In the genomic region with DNA sequence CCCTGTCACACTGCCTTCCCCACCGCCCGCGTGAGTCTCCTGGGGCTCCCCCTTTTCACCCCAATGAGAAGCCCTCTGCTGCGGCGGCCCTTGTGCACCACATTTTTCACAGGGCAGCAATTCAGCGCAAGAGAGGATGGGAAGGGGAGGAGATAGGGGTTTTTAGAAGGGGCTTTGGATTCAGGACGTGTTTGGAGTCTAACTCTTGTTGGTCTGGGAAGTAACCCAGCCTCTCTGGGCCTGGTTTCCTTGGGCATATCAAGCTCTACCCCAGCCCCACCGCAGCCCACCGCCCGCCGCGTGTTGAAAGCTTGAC, we compare ENCODE assay signal across 9 cellular contexts. TPM values are rescaled to one million over a fixed set of nuclear protein-coding genes. Genes with fewer than 3 reads are reported as not detected.
A peak's percentile ranks its signal among the peaks of the same experiment; 100 is the strongest.
DNase-seq lines count a peak whose midpoint lies in the region; ATAC-seq, FAIRE-seq and TF ChIP-seq lines count a peak whose summit lies in the region.
"Had no signal": no experiment of that assay in that cellular context is flagged by ENCODE, and none has a peak within 500 bp of the region (broad histone marks: within the 10 kb centered on the region; RNA-seq: fewer than 3 reads in every experiment).

No MANE protein-coding gene starts in this region.

- CTCF ChIA-PET in endothelial cell of umbilical vein (lab: Charles Lee), result interaction anchor here (1.6 kb wide), 1 partner anchor 45 kb away, joined by 4 read pairs; no protein-coding TSS in a partner anchor

- TF ChIP-seq EP300 in ovary (IDR thresholded peaks at IDR 0.05), result no peak

- peak overlapping the region; percentile 91 for H2AFZ ChIP-seq in endothelial cell of umbilical vein (ENCODE audit: low read depth, low read length)

- dilution Hi-C loops in endothelial cell of umbilical vein (cut with MboI; ENCODE audit: extremely low pct_ligation_motif_present, low sequenced_read_pairs), result no loop called here

- H3K4me1 ChIP-seq in CD4-positive, CD25-positive, alpha-beta regulatory T cell (ENCODE audit: control insufficient read depth, insufficient read depth, low read length, poor library complexity, severe bottlenecking), result peaks cover 13% of the 10 kb centered on the region
- H3K4me1 ChIP-seq in NT2/D1 (ENCODE audit: insufficient read depth, insufficient read length) (peaks cover 3% of the 10 kb centered on the region), endothelial cell of umbilical vein (ENCODE audit: control insufficient read depth, extremely low read depth, insufficient read depth, low read length) (peaks cover 10% of the 10 kb centered on the region), ovary (ENCODE audit: insufficient read depth) (no peaks in the 10 kb centered on the region)

- H3K4me3 Mint-ChIP-seq in CD4-positive, CD25-positive, alpha-beta regulatory T cell, result peak overlapping the region; percentile 62 to 85 (median 74)

- no peak for FAIRE-seq in endothelial cell of umbilical vein (lab: Jason Lieb, UNC)

- POLR2A ChIA-PET in endothelial cell of umbilical vein (lab: Charles Lee), result interaction anchor here (0.7 kb wide), 1 partner anchor 72 kb away, joined by 3 read pairs; no protein-coding TSS in a partner anchor

- no peaks in the 10 kb centered on the region for H3K9me1 ChIP-seq in endothelial cell of umbilical vein (replicated peaks; ENCODE audit: control insufficient read depth, extremely low read depth, insufficient read depth, low read length)

- 12 to 22% (median 15%) methylated on average over 12 of the region's 12 CpGs for WGBS in ovary, 3 donors

- no peaks in the 10 kb centered on the region for H3K36me3 ChIP-seq in CD4-positive, CD25-positive, alpha-beta regulatory T cell (ENCODE audit: control insufficient read depth, insufficient read depth, low read length)
- no peaks in the 10 kb centered on the region for H3K36me3 ChIP-seq in NT2/D1 (ENCODE audit: insufficient read depth, insufficient read length, low read length)
- H3K36me3 ChIP-seq in endothelial cell of umbilical vein (ENCODE audit: control insufficient read depth in 2 of 2, extremely low read depth in 1 of 2, insufficient read depth in 2 of 2, low read length in 2 of 2), result no peaks in the 10 kb centered on the region
- no peaks in the 10 kb centered on the region for H3K36me3 ChIP-seq in ovary

- peak overlapping the region; percentile 72 for H3K4me2 ChIP-seq in endothelial cell of umbilical vein (ENCODE audit: insufficient read depth, low read length)

- H3K9me3 ChIP-seq in CD4-positive, CD25-positive, alpha-beta regulatory T cell (ENCODE audit: control insufficient read depth in 2 of 2, low read length in 2 of 2), result no peaks in the 10 kb centered on the region
- no peaks in the 10 kb centered on the region for H3K9me3 ChIP-seq in NT2/D1 (ENCODE audit: insufficient read depth, low read length)
- H3K9me3 ChIP-seq in endothelial cell of umbilical vein (replicated peaks; ENCODE audit: control insufficient read depth, insufficient read depth, low read length), result no peaks in the 10 kb centered on the region
- no peaks in the 10 kb centered on the region for H3K9me3 ChIP-seq in ovary

- no TSS peak for BruUV-seq in endothelial cell of umbilical vein (replicated peaks; lab: Mats Ljungman, UMichigan)

- H3K9ac ChIP-seq in NT2/D1 (ENCODE audit: insufficient read length, low read depth) (no peak overlapping the region), endothelial cell of umbilical vein (replicated peaks; ENCODE audit: extremely low read depth, insufficient read depth, low read length) (peak overlapping the region; percentile 77)

- H3K27ac Mint-ChIP-seq in CD4-positive, CD25-positive, alpha-beta regulatory T cell, result no peak overlapping the region

- TF ChIP-seq POLR2A in endothelial cell of umbilical vein (IDR thresholded peaks at IDR 0.05; ENCODE audit: low read depth, low read length) (no peak), ovary (IDR thresholded peaks at IDR 0.05) (no peak)

- H3K27me3 Mint-ChIP-seq in CD4-positive, CD25-positive, alpha-beta regulatory T cell, result peaks cover 60% of the 10 kb centered on the region

- no peaks in the 10 kb centered on the region for H4K20me1 ChIP-seq in endothelial cell of umbilical vein (replicated peaks; ENCODE audit: control insufficient read depth, extremely low read depth, insufficient read depth, low read length)

- no peak for TF ChIP-seq CTCF in endothelial cell of umbilical vein (IDR thresholded peaks at IDR 0.05; ENCODE audit: extremely low read depth in 1 of 2, insufficient read depth in 1 of 2, low read depth in 1 of 2, low read length in 2 of 2)
- TF ChIP-seq CTCF in ovary (IDR thresholded peaks at IDR 0.05), result no peak

- H3K79me2 ChIP-seq in endothelial cell of umbilical vein (ENCODE audit: control insufficient read depth, insufficient read depth, low read length), result no peaks in the 10 kb centered on the region

- no peaks in the 10 kb centered on the region for H3K36me3 Mint-ChIP-seq in CD4-positive, CD25-positive, alpha-beta regulatory T cell

- no peak overlapping the region for H3K4me3 ChIP-seq in CD4-positive, CD25-positive, alpha-beta regulatory T cell (ENCODE audit: low read depth, low read length)
- H3K4me3 ChIP-seq in NT2/D1 (ENCODE audit: insufficient read length, low read depth), result peak overlapping the region; percentile 50
- peak overlapping the region; percentile 8 to 85 (median 66) for H3K4me3 ChIP-seq in endothelial cell of umbilical vein (replicated peaks in 1 of 3; ENCODE audit: insufficient read depth in 1 of 3, low read depth in 1 of 3, low read length in 3 of 3)
- peak overlapping the region; percentile 32 for H3K4me3 ChIP-seq in ovary

- DNase-seq in CD4-positive, CD25-positive, alpha-beta regulatory T cell, result no peak
- DNase-seq in NT2/D1 (ENCODE audit: low read depth, low spot score) (no peak), endothelial cell of umbilical vein (ENCODE audit: low read depth, low spot score) (no peak), ovary (no peak), NCI-H1105 (lab: John Stamatoyannopoulos, UW) (no peak)

- peaks cover 0 to 16% (median 3%) of the 10 kb centered on the region in 4 donors for H3K4me1 Mint-ChIP-seq in CD4-positive, CD25-positive, alpha-beta regulatory T cell

- ATAC-seq in CD4-positive, CD25-positive, alpha-beta regulatory T cell (ENCODE audit: low read depth in 2 of 2), result no peak
- ATAC-seq in HG03565 (IDR thresholded peaks at IDR 0.05; ENCODE audit: unreplicated experiment) (no peak), HG03139 (IDR thresholded peaks at IDR 0.05; ENCODE audit: unreplicated experiment) (no peak), GM21619 (IDR thresholded peaks at IDR 0.05; ENCODE audit: unreplicated experiment) (no peak)

- H3K27ac ChIP-seq in CD4-positive, CD25-positive, alpha-beta regulatory T cell (ENCODE audit: insufficient read depth, low read length, poor library complexity, severe bottlenecking), result no peak overlapping the region
- H3K27ac ChIP-seq in endothelial cell of umbilical vein (ENCODE audit: insufficient read depth, low read depth, low read length), result no peak overlapping the region
- no peak overlapping the region for H3K27ac ChIP-seq in ovary
- H3K27ac ChIP-seq: epithelial cell of prostate had no signal

- peaks cover 45% of the 10 kb centered on the region for H3K27me3 ChIP-seq in CD4-positive, CD25-positive, alpha-beta regulatory T cell (ENCODE audit: control insufficient read depth, insufficient read depth, low read length)
- H3K27me3 ChIP-seq in NT2/D1 (ENCODE audit: insufficient read depth, insufficient read length) (peaks cover 56% of the 10 kb centered on the region), endothelial cell of umbilical vein (ENCODE audit: control insufficient read depth in 2 of 2, insufficient read depth in 2 of 2, low read length in 2 of 2) (no peaks in the 10 kb centered on the region), ovary (no peaks in the 10 kb centered on the region)

- intact Hi-C loops in endothelial cell of umbilical vein (cut with micrococcal nuclease), result loop anchor here (2.0 kb wide), 1 partner anchor 244 kb away; a partner anchor contains a TSS
- intact Hi-C loops in ovary (cut with DNase I), result no loop called here

- H3K9me3 Mint-ChIP-seq in CD4-positive, CD25-positive, alpha-beta regulatory T cell, result no peaks in the 10 kb centered on the region

RNA-seq across cellular contexts. Expression of a gene that starts 0.7 kb away (rescaled TPM):
- total RNA-seq in CD4-positive, CD25-positive, alpha-beta regulatory T cell, result not detected
- polyA plus RNA-seq in CD4-positive, CD25-positive, alpha-beta regulatory T cell, result not detected
- 7.0 and 7.3 TPM in 2 replicates for total RNA-seq in endothelial cell of umbilical vein
- polyA plus RNA-seq in endothelial cell of umbilical vein, result 1.0 and 1.3 TPM in 2 replicates
- polyA plus RNA-seq in endothelial cell of umbilical vein (2011; cell fraction: cytosol; rRNA removed), result 1.7 and 1.8 TPM in 2 replicates
- 2.2 and 2.3 TPM in 2 replicates for polyA plus RNA-seq in endothelial cell of umbilical vein (2011; cell fraction: nucleus; rRNA removed)
- 2.6 and 5.4 TPM in 2 replicates for polyA plus RNA-seq in endothelial cell of umbilical vein (2012)
- polyA minus RNA-seq in endothelial cell of umbilical vein, result 5.6 and 6.5 TPM in 2 replicates
- polyA minus RNA-seq in endothelial cell of umbilical vein (2011; cell fraction: cytosol; rRNA and poly(A)+ RNA removed), result 1.7 TPM
- polyA minus RNA-seq in endothelial cell of umbilical vein (2011; cell fraction: nucleus; rRNA and poly(A)+ RNA removed), result 3.3 and 4.0 TPM in 2 replicates
- total RNA-seq in ovary, result 1 to 10 TPM in 2 of 7 donors, under 1 TPM in 5; 0.18 to 6.1 (median 0.77) TPM
- under 1 TPM; 0.15 to 0.27 TPM for polyA plus RNA-seq in ovary

RNA-seq across cellular contexts. Expression of a gene that starts 53.9 kb away (rescaled TPM):
- 2.3 TPM for total RNA-seq in CD4-positive, CD25-positive, alpha-beta regulatory T cell
- 10 to 100 TPM in 2 of 4 donors, 1 to 10 TPM in 2; 4.0 to 12.4 (median 8.1) TPM for polyA plus RNA-seq in CD4-positive, CD25-positive, alpha-beta regulatory T cell
- total RNA-seq in endothelial cell of umbilical vein (27.4 and 30.2 TPM in 2 replicates), ovary (10 to 100 TPM in 1 of 7 donors, 1 to 10 TPM in 6; 3.7 to 56.2 (median 7.8) TPM)
- polyA plus RNA-seq in endothelial cell of umbilical vein (15.7 and 18.8 TPM in 2 replicates), ovary (10 to 100 TPM in 1 of 2 donors, 1 to 10 TPM in 1; 3.1 to 11.6 TPM)
- 11.7 and 13.0 TPM in 2 replicates for polyA plus RNA-seq in endothelial cell of umbilical vein (2011; cell fraction: cytosol; rRNA removed)
- polyA plus RNA-seq in endothelial cell of umbilical vein (2011; cell fraction: nucleus; rRNA removed), result 4.6 and 4.9 TPM in 2 replicates
- 34.6 and 43.8 TPM in 2 replicates for polyA plus RNA-seq in endothelial cell of umbilical vein (2012)
- polyA minus RNA-seq in endothelial cell of umbilical vein, result 24.0 and 26.1 TPM in 2 replicates
- 23.8 TPM for polyA minus RNA-seq in endothelial cell of umbilical vein (2011; cell fraction: cytosol; rRNA and poly(A)+ RNA removed)
- 2.6 and 4.0 TPM in 2 replicates for polyA minus RNA-seq in endothelial cell of umbilical vein (2011; cell fraction: nucleus; rRNA and poly(A)+ RNA removed)

RNA-seq across cellular contexts. Expression of a gene that starts 57.2 kb away (rescaled TPM):
- total RNA-seq in CD4-positive, CD25-positive, alpha-beta regulatory T cell, result not detected
- polyA plus RNA-seq in CD4-positive, CD25-positive, alpha-beta regulatory T cell, result not detected
- not detected in 2 replicates for total RNA-seq in endothelial cell of umbilical vein
- not detected in 2 replicates for polyA plus RNA-seq in endothelial cell of umbilical vein
- not detected in 2 replicates for polyA plus RNA-seq in endothelial cell of umbilical vein (2011; cell fraction: cytosol; rRNA removed)
- not detected in 2 replicates for polyA plus RNA-seq in endothelial cell of umbilical vein (2011; cell fraction: nucleus; rRNA removed)
- not detected in 2 replicates for polyA plus RNA-seq in endothelial cell of umbilical vein (2012)
- polyA minus RNA-seq in endothelial cell of umbilical vein, result not detected in 2 replicates
- not detected for polyA minus RNA-seq in endothelial cell of umbilical vein (2011; cell fraction: cytosol; rRNA and poly(A)+ RNA removed)
- not detected in 2 replicates for polyA minus RNA-seq in endothelial cell of umbilical vein (2011; cell fraction: nucleus; rRNA and poly(A)+ RNA removed)
- total RNA-seq in ovary, result not detected
- not detected for polyA plus RNA-seq in ovary
